Comparison of ENCODE assay signal across 17 cellular contexts in the genomic region with DNA sequence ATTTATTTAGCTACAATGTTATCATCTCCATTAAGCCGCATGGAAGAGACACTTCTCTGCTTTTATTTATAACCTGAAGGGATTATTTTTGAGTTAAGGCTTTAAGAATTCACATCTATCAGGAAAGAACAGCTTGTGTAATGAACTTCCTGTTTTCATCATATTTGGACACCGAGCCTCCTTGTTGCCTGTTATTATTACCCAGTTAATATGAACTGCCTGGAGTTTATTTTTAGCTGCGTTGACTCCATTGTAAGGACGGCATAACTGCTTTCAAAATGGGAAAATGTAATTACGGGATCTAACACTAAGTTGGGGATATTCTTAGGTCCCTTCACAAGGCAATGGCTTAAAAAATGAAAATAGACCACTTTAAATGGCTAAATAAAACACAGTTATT.
DNase-seq lines count a peak whose midpoint lies in the region; ATAC-seq, FAIRE-seq and TF ChIP-seq lines count a peak whose summit lies in the region.
"Had no signal": no experiment of that assay in that cellular context is flagged by ENCODE, and none has a peak within 500 bp of the region (broad histone marks: within the 10 kb centered on the region; RNA-seq: fewer than 3 reads in every experiment).

No MANE protein-coding gene starts in this region.

- ATAC-seq in GM12878 (no peak), left colon (no peak)
- ATAC-seq: activated CD8-positive, alpha-beta T cell treated with anti-CD3 and anti-CD28 coated beads, Interleukin-2, amount 10 ng/mL, durations not matched to agents 7 days and 5 days had no signal

- H3K4me3 ChIP-seq in GM12878, result no peak overlapping the region
- peak overlapping the region; percentile 36 for H3K4me3 ChIP-seq in left ventricle myocardium inferior
- peak overlapping the region in 3 of 5 donors; percentile 17 to 33 (median 23) for H3K4me3 ChIP-seq in subcutaneous abdominal adipose tissue (ENCODE audit: low read depth in 1 of 5, low read length in 5 of 5)
- H3K4me3 ChIP-seq: testis had no signal

- TF ChIP-seq POLR2A in GM12878 (IDR thresholded peaks at IDR 0.05; ENCODE audit: low read depth, low read length), result no peak

- H3K9me3 ChIP-seq in GM12878 (replicated peaks; ENCODE audit: control insufficient read depth, insufficient read depth, low read length) (no peaks in the 10 kb centered on the region), left ventricle myocardium inferior (replicated peaks) (no peaks in the 10 kb centered on the region), subcutaneous abdominal adipose tissue (ENCODE audit: control insufficient read depth in 5 of 5, low read length in 5 of 5) (no peaks in the 10 kb centered on the region)
- H3K9me3 ChIP-seq: testis had no signal

- no peaks in the 10 kb centered on the region for H4K20me1 ChIP-seq in GM12878 (ENCODE audit: control insufficient read depth, insufficient read depth)

- SMC1A ChIA-PET in GM12878 (lab: Charles Lee; ENCODE audit: uncharacterized antibody, unreplicated experiment), result interaction anchor here (2.4 kb wide), 1 partner anchor 13 kb away, joined by 9 read pairs; no protein-coding TSS in a partner anchor

- H3K27ac ChIP-seq in GM12878 (ENCODE audit: control insufficient read depth, insufficient read depth) (no peak overlapping the region), left ventricle myocardium inferior (replicated peaks) (peak overlapping the region; percentile 59), subcutaneous abdominal adipose tissue (ENCODE audit: low read depth, low read length) (peak overlapping the region; percentile 38)

- H2AFZ ChIP-seq in GM12878 (ENCODE audit: control insufficient read depth, low read depth, low read length), result peak overlapping the region; percentile 55; the same call in 1 of the 2 replicates

- in situ Hi-C loops in GM12878 (cut with MboI), result no loop called here

- H3K27me3 ChIP-seq in GM12878 (replicated peaks in 1 of 2; ENCODE audit: control insufficient read depth in 2 of 2, insufficient read depth in 2 of 2, low read length in 1 of 2), result no peaks in the 10 kb centered on the region
- H3K27me3 ChIP-seq in left ventricle myocardium inferior (ENCODE audit: low read depth), result no peaks in the 10 kb centered on the region
- no peaks in the 10 kb centered on the region for H3K27me3 ChIP-seq in subcutaneous abdominal adipose tissue (ENCODE audit: control insufficient read depth in 5 of 5, insufficient read depth in 4 of 5, low read length in 5 of 5)
- H3K27me3 ChIP-seq: testis had no signal

- FAIRE-seq in GM12878 (lab: Jason Lieb, UNC), result no peak
- FAIRE-seq: A204.1, D721Med, endometrium, RCC 7860 had no signal

- intact Hi-C loops in GM12878 (cut with micrococcal nuclease; ENCODE audit: unreplicated experiment), result no loop called here
- intact Hi-C loops in left ventricle myocardium inferior (cut with micrococcal nuclease), result no loop called here
- intact Hi-C loops in left colon (cut with DNase I, micrococcal nuclease), result no loop called here

- H3K4me1 ChIP-seq in GM12878 (ENCODE audit: control insufficient read depth, insufficient read depth, low read length), result no peaks in the 10 kb centered on the region
- peaks cover 14% of the 10 kb centered on the region for H3K4me1 ChIP-seq in left ventricle myocardium inferior
- peaks cover 0 to 14% (median 4%) of the 10 kb centered on the region in 5 donors for H3K4me1 ChIP-seq in subcutaneous abdominal adipose tissue (ENCODE audit: control insufficient read depth in 5 of 5, insufficient read depth in 5 of 5, low read length in 5 of 5)
- H3K4me1 ChIP-seq: testis had no signal

- TF ChIP-seq EP300 in GM12878 (IDR thresholded peaks at IDR 0.05; ENCODE audit: borderline replicate concordance in 1 of 2, control insufficient read depth in 1 of 2, low read depth in 2 of 2, low read length in 2 of 2), result no peak

- H3K9ac ChIP-seq in GM12878 (ENCODE audit: control insufficient read depth, insufficient read depth, low read length), result no peak overlapping the region
- peak overlapping the region in 1 of 5 donors; percentile 13 for H3K9ac ChIP-seq in subcutaneous abdominal adipose tissue (ENCODE audit: low read length in 5 of 5)

- CTCF ChIA-PET in GM12878 (lab: Yijun Ruan, JAX), result interaction anchor here (1.2 to 1.6 kb wide), 2 partner anchors 9 to 12 kb away, joined by 4 read pairs; no protein-coding TSS in a partner anchor

- H3K36me3 ChIP-seq in GM12878 (ENCODE audit: control insufficient read depth in 2 of 2, insufficient read depth in 2 of 2, low read length in 1 of 2), result no peaks in the 10 kb centered on the region
- H3K36me3 ChIP-seq in left ventricle myocardium inferior, result no peaks in the 10 kb centered on the region
- no peaks in the 10 kb centered on the region for H3K36me3 ChIP-seq in subcutaneous abdominal adipose tissue (ENCODE audit: control insufficient read depth in 5 of 5, insufficient read depth in 5 of 5, low read length in 5 of 5)

- RAD21 ChIA-PET in GM12878 (lab: Charles Lee; ENCODE audit: unreplicated experiment), result interaction anchor here (0.8 kb wide), 1 partner anchor 198 kb away, joined by 3 read pairs; no protein-coding TSS in a partner anchor

- 18% methylated on average over 5 of the region's 5 CpGs for WGBS in GM12878 (ENCODE audit: insufficient coverage, insufficient replicate concordance, low lambda C conversion rate, missing lambda C conversion rate)

- peak; percentile 53 for DNase-seq in SIG-M5 treated with dmso at 0.1 percent for 504 hours (lab: John Stamatoyannopoulos, UW; ENCODE audit: unreplicated experiment)
- DNase-seq in SIG-M5 (lab: John Stamatoyannopoulos, UW), result no peak
- DNase-seq in GM12878 (ENCODE audit: low read depth, low spot score), result no peak
- no peak for DNase-seq in left ventricle myocardium inferior
- DNase-seq in UCSD-AML1 (lab: John Stamatoyannopoulos, UW; ENCODE audit: unreplicated experiment), result no peak
- no peak for DNase-seq in left colon
- DNase-seq in NCI-H1092 (lab: John Stamatoyannopoulos, UW), result no peak
- DNase-seq: activated CD8-positive, alpha-beta T cell treated with anti-CD3 and anti-CD28 coated beads, Interleukin-2, amount 10 ng/mL, durations not matched to agents 7 days and 5 days; NCI-H1436; NCI-H510A; stimulated activated CD4-positive, alpha-beta T cell treated with anti-CD3 and anti-CD28 coated beads, Interleukin-12 subunit alpha, Interleukin-12 subunit beta, amount 100 ng/mL, for 4 hours; testis had no signal

- TF ChIP-seq CTCF in GM12878 (IDR thresholded peaks at IDR 0.05 in 2 of 3, conservative IDR thresholded peaks at IDR 0.05 in 1 of 3; ENCODE audit: control insufficient read depth in 2 of 3, extremely low read depth in 1 of 3, insufficient read depth in 1 of 3, low read depth in 3 of 3, low read length in 3 of 3) (no peak), left ventricle myocardium inferior (IDR thresholded peaks at IDR 0.05; ENCODE audit: borderline replicate concordance) (no peak)

- H3K4me2 ChIP-seq in GM12878 (ENCODE audit: control insufficient read depth, insufficient read depth), result no peak overlapping the region

- POLR2A ChIA-PET in GM12878 (lab: Charles Lee), result interaction anchor here (0.5 kb wide), 1 partner anchor 301 kb away, joined by 3 read pairs; no protein-coding TSS in a partner anchor

- BruUV-seq in GM12878 (replicated peaks; lab: Mats Ljungman, UMichigan), result no TSS peak

- TF ChIP-seq RAD21 in GM12878 (IDR thresholded peaks at IDR 0.05; ENCODE audit: insufficient read depth, low read depth, low read length), result no peak

- H3K79me2 ChIP-seq in GM12878 (ENCODE audit: control insufficient read depth, insufficient read depth, low read length), result no peaks in the 10 kb centered on the region

TF ChIP-seq in GM12878, 131 proteins besides CTCF, POLR2A, EP300 and RAD21:
- no peak for TF ChIP-seq NFXL1 (IDR thresholded peaks at IDR 0.05; ENCODE audit: borderline replicate concordance)
- TF ChIP-seq, protein P1, sequence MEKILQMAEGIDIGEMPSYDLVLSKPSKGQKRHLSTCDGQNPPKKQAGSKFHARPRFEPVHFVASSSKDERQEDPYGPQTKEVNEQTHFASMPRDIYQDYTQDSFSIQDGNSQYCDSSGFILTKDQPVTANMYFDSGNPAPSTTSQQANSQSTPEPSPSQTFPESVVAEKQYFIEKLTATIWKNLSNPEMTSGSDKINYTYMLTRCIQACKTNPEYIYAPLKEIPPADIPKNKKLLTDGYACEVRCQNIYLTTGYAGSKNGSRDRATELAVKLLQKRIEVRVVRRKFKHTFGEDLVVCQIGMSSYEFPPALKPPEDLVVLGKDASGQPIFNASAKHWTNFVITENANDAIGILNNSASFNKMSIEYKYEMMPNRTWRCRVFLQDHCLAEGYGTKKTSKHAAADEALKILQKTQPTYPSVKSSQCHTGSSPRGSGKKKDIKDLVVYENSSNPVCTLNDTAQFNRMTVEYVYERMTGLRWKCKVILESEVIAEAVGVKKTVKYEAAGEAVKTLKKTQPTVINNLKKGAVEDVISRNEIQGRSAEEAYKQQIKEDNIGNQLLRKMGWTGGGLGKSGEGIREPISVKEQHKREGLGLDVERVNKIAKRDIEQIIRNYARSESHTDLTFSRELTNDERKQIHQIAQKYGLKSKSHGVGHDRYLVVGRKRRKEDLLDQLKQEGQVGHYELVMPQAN (conservative IDR thresholded peaks at IDR 0.05), result no peak
- no peak for TF ChIP-seq SREBF1 (IDR thresholded peaks at IDR 0.05; ENCODE audit: low read length)
